Comparison of ENCODE assay signal across 25 cellular contexts in the genomic region with DNA sequence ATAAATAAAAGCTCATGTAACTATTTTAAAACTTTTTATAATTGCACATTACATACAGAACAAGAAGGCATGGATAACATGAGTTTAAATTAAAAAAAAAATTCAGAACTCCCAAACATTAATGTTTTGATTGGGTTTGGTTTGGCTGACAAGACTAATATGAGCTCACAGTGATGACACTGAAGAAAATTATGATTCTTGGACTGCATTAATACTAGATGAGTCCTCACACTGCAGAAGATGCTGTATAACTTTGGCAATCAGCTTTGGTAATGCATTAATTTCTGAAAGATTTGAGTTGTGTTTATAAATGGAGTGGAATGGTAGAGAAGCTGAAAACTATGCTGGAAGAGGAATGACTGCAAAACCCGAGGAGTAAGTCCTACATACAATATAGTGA.
"Had no signal": no experiment of that assay in that cellular context is flagged by ENCODE, and none has a peak within 500 bp of the region (broad histone marks: within the 10 kb centered on the region; RNA-seq: fewer than 3 reads in every experiment).

No MANE protein-coding gene starts in this region.

- ATAC-seq: left cardiac atrium; left lobe of liver; lower lobe of right lung; naive thymus-derived CD8-positive, alpha-beta T cell; pancreas; right cardiac atrium; sciatic nerve; stimulated activated naive B cell treated with anti-CD40 and anti-IgM and Interleukin-4, amounts not matched to agents 10 μg/mL and 1 μg/mL and 100 μg/mL, for 72 hours; stimulated activated naive CD8-positive, alpha-beta T cell treated with anti-CD3 and anti-CD28 coated beads, Interleukin-15, Interleukin-2, amounts not matched to agents 100 U/mL and 50 U/mL, for 24 hours had no signal

- DNase-seq: kidney glomerular epithelial cell; left cardiac atrium; lower lobe of right lung; mammary epithelial cell; mesenchymal stem cell; naive thymus-derived CD8-positive, alpha-beta T cell; nucleus accumbens; pancreas; posterior cingulate gyrus; retina; right cardiac atrium; small intestine; spleen; stimulated activated CD4-positive, alpha-beta T cell treated with anti-CD3 and anti-CD28 coated beads, Interleukin-4, amount 100 ng/mL, for 4 hours; stimulated activated naive B cell treated with anti-CD40 and anti-IgM and Interleukin-4, amounts not matched to agents 10 μg/mL and 1 μg/mL and 100 μg/mL, for 72 hours; stimulated activated naive CD8-positive, alpha-beta T cell treated with anti-CD3 and anti-CD28 coated beads, Interleukin-15, Interleukin-2, amounts not matched to agents 100 U/mL and 50 U/mL, for 24 hours; stomach; testis; thyroid gland; transverse colon; upper lobe of left lung had no signal

- H3K4me3 ChIP-seq: lower lobe of right lung, pancreas, prostate gland, spleen, stomach, testis, thyroid gland, transverse colon, upper lobe of left lung, vagina had no signal
